ENCODE assay signal across 11 cellular contexts in the genomic region with DNA sequence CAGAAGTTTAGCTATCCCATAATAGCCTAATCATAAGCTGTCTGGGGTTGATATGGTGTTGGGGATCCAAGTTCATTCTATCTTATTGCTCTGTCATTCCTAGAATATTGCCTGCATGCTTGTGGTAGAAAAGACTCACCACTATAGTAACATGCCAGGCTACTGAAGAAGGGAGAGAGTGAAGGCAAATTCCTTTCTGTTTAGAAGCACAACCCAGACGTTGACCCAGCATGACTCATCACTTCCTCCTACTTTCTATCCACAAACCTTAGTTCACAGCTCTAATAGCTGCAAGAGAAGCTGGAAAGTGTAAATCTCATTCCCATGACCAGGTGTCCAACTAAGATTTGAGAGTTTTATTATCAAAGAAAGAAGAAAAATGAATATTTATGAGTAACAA. TPM values are rescaled to one million over a fixed set of nuclear protein-coding genes. Genes with fewer than 3 reads are reported as not detected.
DNase-seq lines count a peak whose midpoint lies in the region; ATAC-seq, FAIRE-seq and TF ChIP-seq lines count a peak whose summit lies in the region.
"Had no signal": no experiment of that assay in that cellular context is flagged by ENCODE, and none has a peak within 500 bp of the region (broad histone marks: within the 10 kb centered on the region; RNA-seq: fewer than 3 reads in every experiment).

No MANE protein-coding gene starts in this region.

- H3K27me3 ChIP-seq in PC-3 (ENCODE audit: low read length) (no peaks in the 10 kb centered on the region), small intestine (ENCODE audit: control insufficient read depth in 2 of 2, insufficient read depth in 2 of 2, low read length in 2 of 2) (no peaks in the 10 kb centered on the region)

- peaks cover 2% of the 10 kb centered on the region for H3K27me3 Mint-ChIP-seq in activated CD4-positive, alpha-beta T cell treated with anti-CD3 and anti-CD28 coated beads for 36 hours

- H3K9me3 ChIP-seq in PC-3 (ENCODE audit: low read length) (peaks cover 20% of the 10 kb centered on the region), small intestine (ENCODE audit: control insufficient read depth, low read depth) (no peaks in the 10 kb centered on the region)

- H3K9ac ChIP-seq in PC-3 (ENCODE audit: low read length) = no peak overlapping the region

- no peak for DNase-seq in activated CD4-positive, alpha-beta T cell treated with anti-CD3 and anti-CD28 coated beads for 36 hours
- no peak for DNase-seq in activated CD4-positive, alpha-beta T cell treated with anti-CD3 and anti-CD28 coated beads for 48 hours
- peak; percentile 96 for DNase-seq in PC-3
- DNase-seq in epithelial cell of esophagus (ENCODE audit: low read depth) = peak; percentile 95
- peak; percentile 7 for DNase-seq in small intestine
- DNase-seq in cardiac septum (ENCODE audit: low spot score) = no peak
- no peak for DNase-seq in UCSD-AML1 (lab: John Stamatoyannopoulos, UW; ENCODE audit: unreplicated experiment)
- DNase-seq: activated CD4-positive, alpha-beta T cell treated with anti-CD3 and anti-CD28 coated beads for 4 hours; cortex of kidney; lower lobe of right lung had no signal

- H3K27ac Mint-ChIP-seq in activated CD4-positive, alpha-beta T cell treated with anti-CD3 and anti-CD28 coated beads for 36 hours = no peak overlapping the region

- CTCF ChIA-PET in activated CD4-positive, alpha-beta T cell treated with anti-CD3 and anti-CD28 coated beads for 36 hours (lab: Charles Lee) = no interaction called here
- CTCF ChIA-PET in PC-3 (lab: Charles Lee) = no interaction called here

- 5 to 15% (median 8%) methylated on average over 1 of the region's 1 CpG for WGBS in small intestine, 3 donors

- no TSS peak for BruUV-seq in PC-3 (replicated peaks; lab: Mats Ljungman, UMichigan)

- no peaks in the 10 kb centered on the region for H3K4me1 Mint-ChIP-seq in activated CD4-positive, alpha-beta T cell treated with anti-CD3 and anti-CD28 coated beads for 36 hours

- peaks cover 18% of the 10 kb centered on the region; the same call in 1 of the 2 replicates for H3K36me3 ChIP-seq in PC-3 (ENCODE audit: low read depth, low read length)
- no peaks in the 10 kb centered on the region for H3K36me3 ChIP-seq in small intestine (ENCODE audit: control insufficient read depth in 2 of 2, insufficient read depth in 2 of 2, low read length in 2 of 2)
- H3K36me3 ChIP-seq: lower lobe of right lung had no signal

- intact Hi-C loops in activated CD4-positive, alpha-beta T cell treated with anti-CD3 and anti-CD28 coated beads for 36 hours (cut with DNase I, micrococcal nuclease) = no loop called here
- intact Hi-C loops in PC-3 (cut with micrococcal nuclease) (no loop called here), cardiac septum (cut with DNase I) (no loop called here)

- POLR2A ChIA-PET in activated CD4-positive, alpha-beta T cell treated with anti-CD3 and anti-CD28 coated beads for 36 hours (lab: Charles Lee) = no interaction called here
- POLR2A ChIA-PET in PC-3 (lab: Charles Lee; ENCODE audit: unreplicated experiment) = no interaction called here

- H3K79me2 ChIP-seq in PC-3 (ENCODE audit: low read length) = no peaks in the 10 kb centered on the region

- H3F3A ChIP-seq in PC-3 (ENCODE audit: low read length, unreplicated experiment) = peaks cover 17% of the 10 kb centered on the region

- peaks cover 6% of the 10 kb centered on the region for H3K9me3 Mint-ChIP-seq in activated CD4-positive, alpha-beta T cell treated with anti-CD3 and anti-CD28 coated beads for 36 hours (ENCODE audit: low read depth)

- no peaks in the 10 kb centered on the region for H3K36me3 Mint-ChIP-seq in activated CD4-positive, alpha-beta T cell treated with anti-CD3 and anti-CD28 coated beads for 36 hours (ENCODE audit: low read depth)

- H3K27ac ChIP-seq in PC-3 (ENCODE audit: low read length) (peak overlapping the region; percentile 57), small intestine (ENCODE audit: low read depth in 1 of 2, low read length in 1 of 2) (no peak overlapping the region)
- H3K27ac ChIP-seq: lower lobe of right lung had no signal

- peaks cover 11% of the 10 kb centered on the region for H3K4me1 ChIP-seq in PC-3 (ENCODE audit: insufficient read depth, low read length)
- H3K4me1 ChIP-seq in small intestine (ENCODE audit: control insufficient read depth in 2 of 2, insufficient read depth in 1 of 2, low read depth in 1 of 2, low read length in 1 of 2) = no peaks in the 10 kb centered on the region
- H3K4me1 ChIP-seq: lower lobe of right lung had no signal

- H3K4me3 ChIP-seq in PC-3 (ENCODE audit: low read length) (no peak overlapping the region), epithelial cell of esophagus (ENCODE audit: low read length) (no peak overlapping the region), small intestine (ENCODE audit: low read depth in 1 of 2, low read length in 2 of 2) (no peak overlapping the region)
- H3K4me3 ChIP-seq: lower lobe of right lung had no signal

- no peaks in the 10 kb centered on the region for H3K9me2 ChIP-seq in PC-3 (replicated peaks; ENCODE audit: low read length)

- no peaks in the 10 kb centered on the region for H4K20me1 ChIP-seq in PC-3 (ENCODE audit: low read length)

- H3K4me2 ChIP-seq in PC-3 (ENCODE audit: low read length) = peak overlapping the region; percentile 45

- H3K4me3 Mint-ChIP-seq in activated CD4-positive, alpha-beta T cell treated with anti-CD3 and anti-CD28 coated beads for 36 hours = no peak overlapping the region

- peak; percentile 64 for ATAC-seq in activated CD4-positive, alpha-beta T cell treated with anti-CD3 and anti-CD28 coated beads for 36 hours
- ATAC-seq in PC-3 (peak; percentile 100), GM18517 (IDR thresholded peaks at IDR 0.05; ENCODE audit: unreplicated experiment) (no peak)
- ATAC-seq: lower lobe of right lung had no signal

- no peak for TF ChIP-seq CTCF in PC-3 (conservative IDR thresholded peaks at IDR 0.05; ENCODE audit: low read depth, low read length)
- no peak for TF ChIP-seq CTCF in epithelial cell of esophagus (IDR thresholded peaks at IDR 0.05; ENCODE audit: insufficient read depth, low read depth, low read length, missing control alignments)

- FAIRE-seq in small intestine (lab: Jason Lieb, UNC) = no peak

- no peak overlapping the region for H2AFZ ChIP-seq in PC-3 (ENCODE audit: low read length)

RNA-seq across cellular contexts. Expression of a gene that starts 57.8 kb away (rescaled TPM):
- 10 to 100 TPM; 49.6 to 65.5 TPM for total RNA-seq in activated CD4-positive, alpha-beta T cell treated with anti-CD3 and anti-CD28 coated beads for 36 hours
- total RNA-seq in PC-3 (2014; rRNA removed) = 65.3 and 72.6 TPM in 2 replicates
- 10 to 100 TPM; 15.9 to 23.3 (median 23.1) TPM for polyA plus RNA-seq in small intestine
- total RNA-seq in cardiac septum = 70.3 TPM

RNA-seq across cellular contexts. Expression of a gene that starts 58.1 kb away (rescaled TPM):
- 1 to 10 TPM in 1 of 2 experiments, under 1 TPM in 1; 0.60 to 1.1 TPM for total RNA-seq in activated CD4-positive, alpha-beta T cell treated with anti-CD3 and anti-CD28 coated beads for 36 hours
- total RNA-seq in PC-3 (2014; rRNA removed) (110 and 125 TPM in 2 replicates), cardiac septum (75.1 TPM)
- polyA plus RNA-seq in small intestine = 1 to 10 TPM in 1 of 3 donors, under 1 TPM in 1, not detected in 1; 0.81 to 4.3 TPM

Comparison
In these comparisons a context has a peak if more than half of its experiments do, and no peak if none do; other contexts are left out.
1. DNase-seq: peak in PC-3 (single experiment), epithelial cell of esophagus (single experiment) and small intestine (single experiment); none in activated CD4-positive, alpha-beta T cell treated with anti-CD3 and anti-CD28 coated beads for 36 hours (single experiment), activated CD4-positive, alpha-beta T cell treated with anti-CD3 and anti-CD28 coated beads for 48 hours (single experiment), cardiac septum (single experiment) and UCSD-AML1 (single experiment).
2. RNA of a gene that starts 58.1 kb away (total RNA-seq): 110 to 125 TPM in PC-3 and 75.1 TPM in cardiac septum (single experiment); 0.60 to 1.1 TPM in activated CD4-positive, alpha-beta T cell treated with anti-CD3 and anti-CD28 coated beads for 36 hours; every median in the first group is over 10 times any median in the second.